Comparison of ENCODE assay signal across 10 cellular contexts in genomic region chr3:73839032-73839431, GRCh38.
"Had no signal": no experiment of that assay in that cellular context is flagged by ENCODE, and none has a peak within 500 bp of the region (broad histone marks: within the 10 kb centered on the region; RNA-seq: fewer than 3 reads in every experiment).

No MANE protein-coding gene starts in this region.

- ATAC-seq: GM23338, HCT116 had no signal

- H3K4me1 Mint-ChIP-seq: GM23338, H9 had no signal

- H3K4me3 ChIP-seq: GM23248, GM23338, HAP-1 had no signal

- H2AFZ ChIP-seq: GM23248, GM23338 had no signal

- H3K27ac ChIP-seq: GM23248 had no signal

- H3K4me3 Mint-ChIP-seq: GM23338, H9, HFFc6 had no signal

- H3K4me1 ChIP-seq: HAP-1 had no signal

- DNase-seq: GM23248, GOT3, H7, H9, HCEC 1CT, HFFc6 had no signal

- FAIRE-seq: H54 had no signal

- H3K4me2 ChIP-seq: GM23338 had no signal

- H3K27ac Mint-ChIP-seq: GM23338, H9, HFFc6 had no signal

- H3K9ac ChIP-seq: GM23248 had no signal

- H3K36me3 ChIP-seq: HAP-1 had no signal
